In genomic region chr5:111706345-111706744, GRCh38 we compare ENCODE assay signal across 15 cellular contexts.
"Had no signal": no experiment of that assay in that cellular context is flagged by ENCODE, and none has a peak within 500 bp of the region (broad histone marks: within the 10 kb centered on the region; RNA-seq: fewer than 3 reads in every experiment).

No MANE protein-coding gene starts in this region.

- H3K9me3 ChIP-seq: right lobe of liver, transverse colon had no signal

- H3K27me3 ChIP-seq: cardiac muscle cell, right lobe of liver, transverse colon had no signal

- H3K36me3 ChIP-seq: cardiac muscle cell, right lobe of liver, transverse colon had no signal

- ATAC-seq: activated CD8-positive, alpha-beta T cell treated with anti-CD3 and anti-CD28 coated beads for 36 hours; stimulated activated naive B cell treated with anti-CD40 and anti-IgM and Interleukin-4, amounts not matched to agents 10 μg/mL and 1 μg/mL and 100 μg/mL, for 72 hours had no signal

- H3K27me3 Mint-ChIP-seq: activated CD8-positive, alpha-beta T cell treated with anti-CD3 and anti-CD28 coated beads for 36 hours; stimulated activated naive B cell treated with anti-CD40 and anti-IgM and Interleukin-4, amounts not matched to agents 10 μg/mL and 1 μg/mL and 100 μg/mL, for 72 hours had no signal

- H3K4me3 ChIP-seq: cardiac muscle cell, right lobe of liver, transverse colon had no signal

- H3K27ac Mint-ChIP-seq: activated CD8-positive, alpha-beta T cell treated with anti-CD3 and anti-CD28 coated beads for 36 hours; stimulated activated naive B cell treated with anti-CD40 and anti-IgM and Interleukin-4, amounts not matched to agents 10 μg/mL and 1 μg/mL and 100 μg/mL, for 72 hours had no signal

- DNase-seq: activated CD4-positive, alpha-beta T cell treated with anti-CD3 and anti-CD28 coated beads for 4 hours; activated CD8-positive, alpha-beta memory T cell treated with anti-CD3 and anti-CD28 coated beads, Interleukin-2, amount 50 U/mL, for 48 hours; activated CD8-positive, alpha-beta T cell treated with anti-CD3 and anti-CD28 coated beads for 36 hours; cortex of kidney; effector memory CD4-positive, alpha-beta T cell; islet precursor cell; posterior cingulate gyrus; right lobe of liver; stimulated activated CD4-positive, alpha-beta T cell treated with anti-CD3 and anti-CD28 coated beads, Interleukin-2, amount 100 ng/mL, for 24 hours; stimulated activated naive B cell treated with anti-CD40 and anti-IgM and Interleukin-4, amounts not matched to agents 10 μg/mL and 1 μg/mL and 100 μg/mL, for 72 hours; T1000; transverse colon had no signal

- H3K9me3 Mint-ChIP-seq: activated CD8-positive, alpha-beta T cell treated with anti-CD3 and anti-CD28 coated beads for 36 hours had no signal

- H3K4me1 ChIP-seq: right lobe of liver had no signal

- H3K4me3 Mint-ChIP-seq: activated CD8-positive, alpha-beta T cell treated with anti-CD3 and anti-CD28 coated beads for 36 hours; stimulated activated naive B cell treated with anti-CD40 and anti-IgM and Interleukin-4, amounts not matched to agents 10 μg/mL and 1 μg/mL and 100 μg/mL, for 72 hours had no signal

- H3K27ac ChIP-seq: cardiac muscle cell, epithelial cell of prostate, right lobe of liver, VCaP had no signal

- H3K36me3 Mint-ChIP-seq: stimulated activated naive B cell treated with anti-CD40 and anti-IgM and Interleukin-4, amounts not matched to agents 10 μg/mL and 1 μg/mL and 100 μg/mL, for 72 hours had no signal
